23 cellular contexts compared by ENCODE assay signal in genomic region chr1:110967256-110967655, GRCh38.
"Had no signal": no experiment of that assay in that cellular context is flagged by ENCODE, and none has a peak within 500 bp of the region (broad histone marks: within the 10 kb centered on the region; RNA-seq: fewer than 3 reads in every experiment).

No MANE protein-coding gene starts in this region.

- H3K4me3 ChIP-seq: adrenal gland, Peyer's patch, SJSA1 had no signal

- H3K27me3 ChIP-seq: Peyer's patch, SJSA1 had no signal

- H3K36me3 ChIP-seq: adrenal gland, Peyer's patch had no signal

- ATAC-seq: activated T-helper 17 cell treated with anti-CD3 and anti-CD28 coated beads, Interleukin-2, amount 50 U/mL, for 72 hours; T-helper 17 cell had no signal

- H3K4me1 Mint-ChIP-seq: T-helper 17 cell had no signal

- H3K27ac Mint-ChIP-seq: activated B cell treated with CpG ODN at 0.5 μM for 24 hours; activated naive CD8-positive, alpha-beta T cell treated with anti-CD3 and anti-CD28 coated beads, Interleukin-2, amount 10 ng/mL, durations not matched to agents 7 days and 5 days; activated T-helper 17 cell treated with anti-CD3 and anti-CD28 coated beads, Interleukin-2, amount 50 U/mL, for 72 hours; T-helper 17 cell had no signal

- H3K4me3 Mint-ChIP-seq: activated B cell treated with CpG ODN at 0.5 μM for 24 hours; activated T-helper 17 cell treated with anti-CD3 and anti-CD28 coated beads, Interleukin-2, amount 50 U/mL, for 72 hours; T-helper 17 cell had no signal

- H3K27ac ChIP-seq: adrenal gland, Peyer's patch, SJSA1 had no signal

- DNase-seq: activated B cell treated with CpG ODN at 0.5 μM for 24 hours; activated CD4-positive, alpha-beta T cell treated with anti-CD3 and anti-CD28 coated beads for 1 hour; activated gamma-delta T cell treated with Interleukin-2 at 50 U/mL for 16 hours; activated naive CD4-positive, alpha-beta T cell treated with anti-CD3 and anti-CD28 coated beads, Interleukin-2, amount 50 U/mL, for 16 hours; activated naive CD8-positive, alpha-beta T cell treated with anti-CD3 and anti-CD28 coated beads, Interleukin-2, amount 10 ng/mL, durations not matched to agents 7 days and 5 days; activated T-cell treated with anti-CD3 and anti-CD28 coated beads for 4 hours; activated T-cell treated with anti-CD3 and anti-CD28 coated beads, Interleukin-2, amount 50 U/mL, for 48 hours; adrenal gland; anterior cingulate cortex; cerebellar nuclear complex; MM.1S; NCI-H1092 treated with DMSO at 0.1 percent for 48 hours; NCI-H1417 treated with DMSO at 0.1 percent for 48 hours; NCI-H1694; NCI-H2029 treated with DMSO at 0.1 percent for 48 hours; NCI-H345; NCI-H524; Peyer's patch; SHP77; T-helper 17 cell; T-helper 9 cell had no signal
